ENCODE assay signal across 23 cellular contexts in genomic region chr7:126988022-126988421, GRCh38.
"Had no signal": no experiment of that assay in that cellular context is flagged by ENCODE, and none has a peak within 500 bp of the region (broad histone marks: within the 10 kb centered on the region; RNA-seq: fewer than 3 reads in every experiment).

No MANE protein-coding gene starts in this region.

- H3K4me3 ChIP-seq: colonic mucosa, coronary artery, dorsolateral prefrontal cortex, esophagus muscularis mucosa, esophagus squamous epithelium, gastrocnemius medialis, gastroesophageal sphincter, heart left ventricle, heart right ventricle had no signal

- H3K27ac ChIP-seq: colonic mucosa, coronary artery, dorsolateral prefrontal cortex, epithelial cell of prostate, esophagus muscularis mucosa, esophagus squamous epithelium, foreskin keratinocyte, gastrocnemius medialis, gastroesophageal sphincter, heart left ventricle, heart right ventricle had no signal

- H3K36me3 ChIP-seq: colonic mucosa, esophagus muscularis mucosa, esophagus squamous epithelium, gastrocnemius medialis, gastroesophageal sphincter, heart left ventricle, heart right ventricle had no signal

- H3K27me3 ChIP-seq: colonic mucosa, dorsolateral prefrontal cortex, esophagus muscularis mucosa, esophagus squamous epithelium, foreskin keratinocyte, gastrocnemius medialis, gastroesophageal sphincter, heart left ventricle, heart right ventricle had no signal

- H3K9me3 ChIP-seq: colonic mucosa, esophagus muscularis mucosa, esophagus squamous epithelium, gastrocnemius medialis had no signal

- H3K4me1 ChIP-seq: colonic mucosa, esophagus muscularis mucosa, esophagus squamous epithelium, foreskin keratinocyte, gastrocnemius medialis, gastroesophageal sphincter, heart left ventricle, heart right ventricle had no signal

- DNase-seq: colonic mucosa; cortex of kidney; dermis blood vessel endothelial cell; dorsolateral prefrontal cortex; effector CD4-positive, alpha-beta T cell; effector CD8-positive, alpha-beta T cell; effector memory CD4-positive, alpha-beta T cell; effector memory CD8-positive, alpha-beta T cell; endodermal cell; erythroblast; esophagus squamous epithelium; foreskin fibroblast; foreskin keratinocyte; foreskin melanocyte; gastrocnemius medialis; glutamatergic neuron; head of caudate nucleus; heart left ventricle; heart right ventricle had no signal
